22 cellular contexts compared by ENCODE assay signal in the genomic region with DNA sequence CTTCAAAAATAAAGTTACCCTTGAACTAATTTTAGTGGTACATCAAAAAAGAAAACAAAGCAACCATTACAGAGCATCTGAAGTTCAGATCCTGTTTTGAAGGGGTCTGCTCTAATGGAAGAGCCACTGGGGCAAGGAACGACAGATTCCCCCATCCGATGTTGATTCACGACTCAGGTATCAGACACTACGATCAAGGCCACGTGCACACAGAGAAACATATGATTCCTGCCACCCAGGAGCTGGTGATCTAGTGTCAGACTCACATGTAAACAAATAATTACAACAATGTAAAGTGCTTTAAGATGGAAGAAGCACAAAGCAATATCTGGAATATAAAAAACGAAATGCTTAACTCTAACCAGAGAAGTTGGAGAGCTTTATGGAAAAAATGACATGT.
"Had no signal": no experiment of that assay in that cellular context is flagged by ENCODE, and none has a peak within 500 bp of the region (broad histone marks: within the 10 kb centered on the region; RNA-seq: fewer than 3 reads in every experiment).

No MANE protein-coding gene starts in this region.

- H3K9me3 Mint-ChIP-seq: activated CD4-positive, alpha-beta memory T cell treated with anti-CD3 and anti-CD28 coated beads, Interleukin-2, amount 10 ng/mL, durations not matched to agents 7 days and 5 days; activated naive CD4-positive, alpha-beta T cell treated with anti-CD3 and anti-CD28 coated beads for 36 hours; activated T-helper 17 cell treated with anti-CD3 and anti-CD28 coated beads, Interleukin-2, amount 50 U/mL, for 72 hours; central memory CD8-positive, alpha-beta T cell had no signal

- H3K27me3 Mint-ChIP-seq: activated CD4-positive, alpha-beta T cell treated with anti-CD3 and anti-CD28 coated beads for 36 hours; activated naive CD8-positive, alpha-beta T cell; central memory CD8-positive, alpha-beta T cell had no signal

- H3K27ac Mint-ChIP-seq: activated CD4-positive, alpha-beta memory T cell treated with anti-CD3 and anti-CD28 coated beads, Interleukin-2, amount 10 ng/mL, durations not matched to agents 7 days and 5 days; activated CD4-positive, alpha-beta T cell treated with anti-CD3 and anti-CD28 coated beads for 36 hours; activated naive CD4-positive, alpha-beta T cell treated with anti-CD3 and anti-CD28 coated beads for 36 hours; activated naive CD8-positive, alpha-beta T cell; activated T-helper 17 cell treated with anti-CD3 and anti-CD28 coated beads, Interleukin-2, amount 50 U/mL, for 72 hours; brain had no signal

- DNase-seq: activated CD4-positive, alpha-beta memory T cell treated with anti-CD3 and anti-CD28 coated beads, Interleukin-2, amount 10 ng/mL, durations not matched to agents 7 days and 5 days; activated CD4-positive, alpha-beta T cell treated with anti-CD3 and anti-CD28 coated beads for 36 hours; activated CD4-positive, alpha-beta T cell treated with anti-CD3 and anti-CD28 coated beads, Interleukin-2, amount 50 U/mL, for 1 hour; activated gamma-delta T cell; activated naive CD4-positive, alpha-beta T cell treated with anti-CD3 and anti-CD28 coated beads for 36 hours; activated T-cell treated with anti-CD3 and anti-CD28 coated beads for 4 hours; activated T-cell treated with anti-CD3 and anti-CD28 coated beads, Interleukin-2, amount 50 U/mL, for 48 hours; amygdala; IMR-90; Kasumi-1; KBM-7; NCI-H1694; NCI-H2029 treated with DMSO at 0.1 percent for 48 hours; NCI-H510A treated with DMSO at 0.1 percent for 48 hours; PC-3; SHP77 treated with DMSO at 0.1 percent for 48 hours; T-helper 1 cell had no signal

- H3K4me1 Mint-ChIP-seq: activated CD4-positive, alpha-beta memory T cell treated with anti-CD3 and anti-CD28 coated beads, Interleukin-2, amount 10 ng/mL, durations not matched to agents 7 days and 5 days; activated CD4-positive, alpha-beta T cell treated with anti-CD3 and anti-CD28 coated beads for 36 hours; central memory CD8-positive, alpha-beta T cell had no signal

- H3K27ac ChIP-seq: VCaP had no signal

- H3K4me3 Mint-ChIP-seq: activated CD4-positive, alpha-beta memory T cell treated with anti-CD3 and anti-CD28 coated beads, Interleukin-2, amount 10 ng/mL, durations not matched to agents 7 days and 5 days; activated CD4-positive, alpha-beta T cell treated with anti-CD3 and anti-CD28 coated beads for 36 hours; activated naive CD4-positive, alpha-beta T cell treated with anti-CD3 and anti-CD28 coated beads for 36 hours; activated naive CD8-positive, alpha-beta T cell; activated T-helper 17 cell treated with anti-CD3 and anti-CD28 coated beads, Interleukin-2, amount 50 U/mL, for 72 hours; brain; central memory CD8-positive, alpha-beta T cell had no signal

- ATAC-seq: activated CD4-positive, alpha-beta T cell treated with anti-CD3 and anti-CD28 coated beads for 36 hours; activated T-helper 17 cell treated with anti-CD3 and anti-CD28 coated beads, Interleukin-2, amount 50 U/mL, for 72 hours; PC-3 had no signal
